1 cellular context compared by ENCODE assay signal in genomic region chr6:42088101-42088591, GRCh38.
TF ChIP-seq lines count a peak whose summit lies in the region.

No MANE protein-coding gene starts in this region.

TF ChIP-seq in HEK293, 187 proteins besides CTCF, POLR2A, EP300 and RAD21 (continued from another document):
- TF ChIP-seq, protein P1, sequence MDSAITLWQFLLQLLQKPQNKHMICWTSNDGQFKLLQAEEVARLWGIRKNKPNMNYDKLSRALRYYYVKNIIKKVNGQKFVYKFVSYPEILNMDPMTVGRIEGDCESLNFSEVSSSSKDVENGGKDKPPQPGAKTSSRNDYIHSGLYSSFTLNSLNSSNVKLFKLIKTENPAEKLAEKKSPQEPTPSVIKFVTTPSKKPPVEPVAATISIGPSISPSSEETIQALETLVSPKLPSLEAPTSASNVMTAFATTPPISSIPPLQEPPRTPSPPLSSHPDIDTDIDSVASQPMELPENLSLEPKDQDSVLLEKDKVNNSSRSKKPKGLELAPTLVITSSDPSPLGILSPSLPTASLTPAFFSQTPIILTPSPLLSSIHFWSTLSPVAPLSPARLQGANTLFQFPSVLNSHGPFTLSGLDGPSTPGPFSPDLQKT (IDR thresholded peaks at IDR 0.05; ENCODE audit: borderline replicate concordance, low read depth, low read length) = no peak
- no peak for TF ChIP-seq ZNF184 (tag by site-specific recombination; IDR thresholded peaks at IDR 0.05)
- 0 out of 2 replicates have a peak, but pooled peaks have one; percentile 48 for TF ChIP-seq WT1 (tag by site-specific recombination; IDR thresholded peaks at IDR 0.05)
- TF ChIP-seq, protein P2, sequence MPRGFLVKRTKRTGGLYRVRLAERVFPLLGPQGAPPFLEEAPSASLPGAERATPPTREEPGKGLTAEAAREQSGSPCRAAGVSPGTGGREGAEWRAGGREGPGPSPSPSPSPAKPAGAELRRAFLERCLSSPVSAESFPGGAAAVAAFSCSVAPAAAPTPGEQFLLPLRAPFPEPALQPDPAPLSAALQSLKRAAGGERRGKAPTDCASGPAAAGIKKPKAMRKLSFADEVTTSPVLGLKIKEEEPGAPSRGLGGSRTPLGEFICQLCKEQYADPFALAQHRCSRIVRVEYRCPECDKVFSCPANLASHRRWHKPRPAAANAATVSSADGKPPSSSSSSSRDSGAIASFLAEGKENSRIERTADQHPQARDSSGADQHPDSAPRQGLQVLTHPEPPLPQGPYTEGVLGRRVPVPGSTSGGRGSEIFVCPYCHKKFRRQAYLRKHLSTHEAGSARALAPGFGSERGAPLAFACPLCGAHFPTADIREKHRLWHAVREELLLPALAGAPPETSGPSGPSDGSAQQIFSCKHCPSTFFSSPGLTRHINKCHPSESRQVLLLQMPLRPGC (tag by site-specific recombination; IDR thresholded peaks at IDR 0.05) = no peak
- TF ChIP-seq ZNF777 (tag by site-specific recombination; IDR thresholded peaks at IDR 0.05; ENCODE audit: borderline replicate concordance) = no peak
